ENCODE assay signal across 8 cellular contexts in genomic region chr1:153223040-153223891, GRCh38. TPM values are rescaled to one million over a fixed set of nuclear protein-coding genes. Genes with fewer than 3 reads are reported as not detected.
A peak's percentile ranks its signal among the peaks of the same experiment; 100 is the strongest.
DNase-seq lines count a peak whose midpoint lies in the region; ATAC-seq, FAIRE-seq and TF ChIP-seq lines count a peak whose summit lies in the region.
"Not testable (repeated sequence)": the region's sequence is repeated elsewhere in the genome, so short reads cannot be mapped to it uniquely, and the experiment has no call there.

No MANE protein-coding gene starts in this region.

- not testable (repeated sequence) for H3K4me1 ChIP-seq in mammary epithelial cell (ENCODE audit: insufficient read depth, low read length); keratinocyte (ENCODE audit: control insufficient read depth, extremely low read depth, insufficient read depth, low read length)

- DNase-seq in AG08395 (ENCODE audit: low spot score) (peak; percentile 38), NCI-H460 (ENCODE audit: extremely low read depth, low read depth) (peak; percentile 65), mammary epithelial cell (peak; percentile 54)
- not testable (repeated sequence) for DNase-seq in keratinocyte (ENCODE audit: low read depth, low spot score)
- DNase-seq in stimulated activated CD4-positive, alpha-beta T cell treated with anti-CD3 and anti-CD28 coated beads, Interleukin-12 subunit alpha, Interleukin-12 subunit beta, amount 100 ng/mL, for 24 hours (ENCODE audit: low read depth in 2 of 2) = peak; percentile 18 to 40

- intact Hi-C loops in mammary epithelial cell (cut with micrococcal nuclease) = loop anchor here (1.0 to 5.0 kb wide), 2 partner anchors 352 to 571 kb away; no protein-coding TSS in a partner anchor

- not testable (repeated sequence) for H3K4me3 ChIP-seq in mammary epithelial cell (replicated peaks in 1 of 3; ENCODE audit: insufficient read depth in 1 of 3, low read depth in 2 of 3, low read length in 3 of 3); keratinocyte (ENCODE audit: control insufficient read depth in 2 of 3, extremely low read depth in 1 of 3, insufficient read depth in 2 of 3, low read depth in 1 of 3, low read length in 3 of 3)

- peak; percentile 97 for FAIRE-seq in keratinocyte (lab: Jason Lieb, UNC)

- dilution Hi-C loops in mammary epithelial cell (cut with HindIII; ENCODE audit: low sequenced_read_pairs); keratinocyte (cut with MboI; ENCODE audit: extremely low pct_ligation_motif_present, low sequenced_read_pairs): not testable (repeated sequence)

- peak overlapping the region; percentile 8 for H2AFZ ChIP-seq in mammary epithelial cell (ENCODE audit: low read depth, low read length)
- H2AFZ ChIP-seq in keratinocyte (ENCODE audit: control insufficient read depth, low read length) = not testable (repeated sequence)

- WGBS in mammary epithelial cell (ENCODE audit: low coverage, missing lambda C conversion rate) = 39% methylated on average over 16 of the region's 16 CpGs

- not testable (repeated sequence) for H3K79me2 ChIP-seq in mammary epithelial cell (ENCODE audit: insufficient read depth, low read length); keratinocyte (ENCODE audit: control insufficient read depth, insufficient read depth, low read length)

- ATAC-seq in GM18870 (IDR thresholded peaks at IDR 0.05; ENCODE audit: unreplicated experiment) (peak; percentile 50), HG03280 (IDR thresholded peaks at IDR 0.05; ENCODE audit: unreplicated experiment) (peak; percentile 74)
- ATAC-seq in activated CD4-positive, CD25-positive, alpha-beta regulatory T cell treated with anti-CD3 and anti-CD28 coated beads, Interleukin-2, amount 50 U/mL, for 24 hours = peak; percentile 46 to 48

- not testable (repeated sequence) for BruUV-seq in mammary epithelial cell (replicated peaks; lab: Mats Ljungman, UMichigan)

- not testable (repeated sequence) for H3K36me3 ChIP-seq in mammary epithelial cell (ENCODE audit: insufficient read depth, low read length); keratinocyte (ENCODE audit: control insufficient read depth in 2 of 2, extremely low read depth in 1 of 2, insufficient read depth in 2 of 2, low read length in 2 of 2)

- H3K4me2 ChIP-seq in mammary epithelial cell (ENCODE audit: insufficient read depth, low read depth, low read length); keratinocyte (ENCODE audit: control insufficient read depth, extremely low read depth, insufficient read depth, low read depth, low read length): not testable (repeated sequence)

- H3K9me1 ChIP-seq in keratinocyte (ENCODE audit: control insufficient read depth, extremely low read depth, insufficient read depth, low read length) = not testable (repeated sequence)

- CTCF ChIA-PET in mammary epithelial cell (lab: Charles Lee; ENCODE audit: low non-redundant PET) = not testable (repeated sequence)

- not testable (repeated sequence) for H3K27ac ChIP-seq in mammary epithelial cell (ENCODE audit: insufficient read depth, low read depth, low read length); keratinocyte (ENCODE audit: control insufficient read depth, insufficient read depth, low read length)

- H4K20me1 ChIP-seq in mammary epithelial cell (ENCODE audit: insufficient read depth, low read length); keratinocyte (ENCODE audit: control insufficient read depth, extremely low read depth, insufficient read depth, low read length): not testable (repeated sequence)

- not testable (repeated sequence) for H3K27me3 ChIP-seq in mammary epithelial cell (ENCODE audit: insufficient read depth, low read length); keratinocyte (ENCODE audit: control insufficient read depth, extremely low read depth, insufficient read depth, low read length)

- peak; percentile 51 to 68 for TF ChIP-seq CTCF in mammary epithelial cell (conservative IDR thresholded peaks at IDR 0.05 in 1 of 2, IDR thresholded peaks at IDR 0.05 in 1 of 2; ENCODE audit: extremely low read depth in 1 of 2, insufficient read depth in 1 of 2, low read depth in 1 of 2, low read length in 2 of 2)
- peak; percentile 61 to 73 (median 64) for TF ChIP-seq CTCF in keratinocyte (optimal IDR thresholded peaks at IDR 0.05 in 1 of 3, IDR thresholded peaks at IDR 0.05 in 1 of 3, conservative IDR thresholded peaks at IDR 0.05 in 1 of 3; ENCODE audit: extremely low read depth in 1 of 3, insufficient read depth in 2 of 3, low read length in 3 of 3)

- not testable (repeated sequence) for H3K9ac ChIP-seq in mammary epithelial cell (ENCODE audit: insufficient read depth, low read length); keratinocyte (ENCODE audit: control insufficient read depth, extremely low read depth, insufficient read depth, low read length)

- in situ Hi-C loops in mammary epithelial cell (cut with MboI; ENCODE audit: low sequenced_read_pairs in 2 of 2) = loop anchor here in 1 of 2 donors (25.0 kb wide), 1 partner anchor 561 kb away; the partner anchor contains the start of gene LCE2D

- not testable (repeated sequence) for H3K9me3 ChIP-seq in mammary epithelial cell (replicated peaks; ENCODE audit: insufficient read depth, low read length); keratinocyte (ENCODE audit: control insufficient read depth, low read depth, low read length)

RNA-seq across cellular contexts. Expression of gene PRR9, which starts 5.9 kb away (rescaled TPM):
- not detected in 2 replicates for total RNA-seq in NCI-H460 (2014; rRNA removed; shearing (Covaris generic))
- polyA plus RNA-seq in NCI-H460 (2014; cell fraction: nucleus; rRNA removed) = not detected in 2 replicates
- total RNA-seq in mammary epithelial cell = under 1 TPM in 1 of 2 donors, not detected in 1; 0.24 TPM
- polyA plus RNA-seq in mammary epithelial cell (0.05 TPM), keratinocyte (2.6 to 6.6 TPM (median 2.8 TPM) in 3 replicates)
- polyA minus RNA-seq in mammary epithelial cell (not detected), keratinocyte (5.0 to 10.1 TPM in 2 of 3 replicates, not detected in the other)
- polyA plus RNA-seq in keratinocyte (2011; ENCODE audit: low read depth) = 5.9 TPM
- polyA plus RNA-seq in keratinocyte (2011; cell fraction: cytosol; rRNA removed) = 4.9 and 6.8 TPM in 2 replicates
- 3.6 and 4.8 TPM in 2 replicates for polyA plus RNA-seq in keratinocyte (2011; cell fraction: nucleus; rRNA removed)
- 2.1 and 29.8 TPM in 2 replicates for polyA plus RNA-seq in keratinocyte (2012; ENCODE audit: low replicate concordance)
- polyA minus RNA-seq in keratinocyte (2011; cell fraction: cytosol; rRNA and poly(A)+ RNA removed) = 4.4 TPM
- polyA minus RNA-seq in keratinocyte (2011; cell fraction: nucleus; rRNA and poly(A)+ RNA removed) = 0.84 and 2.6 TPM in 2 replicates

RNA-seq across cellular contexts. Expression of gene LELP1, which starts 20.0 kb away (rescaled TPM):
- not detected in 2 replicates for total RNA-seq in NCI-H460 (2014; rRNA removed; shearing (Covaris generic))
- not detected in 2 replicates for polyA plus RNA-seq in NCI-H460 (2014; cell fraction: nucleus; rRNA removed)
- total RNA-seq in mammary epithelial cell = not detected
- polyA plus RNA-seq in mammary epithelial cell (not detected), keratinocyte (not detected in 3 replicates)
- polyA minus RNA-seq in mammary epithelial cell (not detected), keratinocyte (not detected in 3 replicates)
- not detected for polyA plus RNA-seq in keratinocyte (2011; ENCODE audit: low read depth)
- not detected in 2 replicates for polyA plus RNA-seq in keratinocyte (2011; cell fraction: cytosol; rRNA removed)
- polyA plus RNA-seq in keratinocyte (2011; cell fraction: nucleus; rRNA removed) = not detected in 2 replicates
- 0.42 TPM in 1 of 2 replicates, not detected in the other for polyA plus RNA-seq in keratinocyte (2012; ENCODE audit: low replicate concordance)
- not detected for polyA minus RNA-seq in keratinocyte (2011; cell fraction: cytosol; rRNA and poly(A)+ RNA removed)
- not detected in 2 replicates for polyA minus RNA-seq in keratinocyte (2011; cell fraction: nucleus; rRNA and poly(A)+ RNA removed)

RNA-seq across cellular contexts. Expression of gene LORICRIN, which starts 36.2 kb away (rescaled TPM):
- total RNA-seq in NCI-H460 (2014; rRNA removed; shearing (Covaris generic)) = not detected in 2 replicates
- polyA plus RNA-seq in NCI-H460 (2014; cell fraction: nucleus; rRNA removed) = not detected in 2 replicates
- total RNA-seq in mammary epithelial cell = not detected
- not detected for polyA plus RNA-seq in mammary epithelial cell
- polyA minus RNA-seq in mammary epithelial cell = not detected
- not detected in 3 replicates for polyA plus RNA-seq in keratinocyte
- 11.6 TPM for polyA plus RNA-seq in keratinocyte (2011; ENCODE audit: low read depth)
- polyA plus RNA-seq in keratinocyte (2011; cell fraction: cytosol; rRNA removed) = not detected in 2 replicates
- polyA plus RNA-seq in keratinocyte (2011; cell fraction: nucleus; rRNA removed) = not detected in 2 replicates
- 0.09 and 78.0 TPM in 2 replicates for polyA plus RNA-seq in keratinocyte (2012; ENCODE audit: low replicate concordance)
- 0.33 TPM in 1 of 3 replicates, not detected in the others for polyA minus RNA-seq in keratinocyte
- not detected for polyA minus RNA-seq in keratinocyte (2011; cell fraction: cytosol; rRNA and poly(A)+ RNA removed)
- not detected in 2 replicates for polyA minus RNA-seq in keratinocyte (2011; cell fraction: nucleus; rRNA and poly(A)+ RNA removed)
